In the genomic region with DNA sequence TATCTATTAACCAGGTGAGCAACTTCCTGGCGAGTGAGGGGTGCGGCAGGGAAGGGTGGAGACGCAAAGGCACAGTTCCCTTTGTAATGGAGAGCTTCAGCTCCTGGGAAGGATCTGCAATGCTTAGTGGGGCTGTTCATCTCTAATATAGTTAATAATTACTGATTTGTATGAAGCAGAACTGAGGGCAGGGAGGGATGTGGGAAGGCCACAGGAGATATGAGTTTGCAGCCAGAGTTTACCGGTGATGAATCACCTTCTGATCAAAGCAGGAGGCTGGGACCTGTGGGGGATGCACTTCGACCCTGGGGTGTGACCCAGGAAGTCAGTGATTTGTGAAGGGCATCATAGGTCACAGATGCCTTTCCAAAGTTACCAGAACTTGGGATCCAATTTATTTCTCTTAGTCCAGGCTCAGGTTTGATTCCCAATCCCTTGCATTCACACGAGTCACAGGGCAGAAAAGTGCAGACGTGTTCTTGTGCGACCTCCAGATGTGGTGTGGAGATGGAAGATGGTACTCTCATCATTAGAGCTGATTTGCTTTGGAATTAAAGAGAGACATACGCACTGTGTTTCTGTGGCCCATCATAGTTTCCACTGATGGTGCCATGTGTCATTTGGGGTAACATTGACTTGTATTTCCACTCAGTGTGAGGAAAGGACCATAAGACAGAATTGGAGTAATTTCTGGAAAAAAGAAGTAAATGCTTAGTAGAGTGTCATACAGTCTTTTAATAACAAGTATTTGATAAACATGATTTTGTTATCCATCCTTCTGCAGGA, we compare ENCODE assay signal across 11 cellular contexts. TPM values are rescaled to one million over a fixed set of nuclear protein-coding genes. Genes with fewer than 3 reads are reported as not detected.
DNase-seq lines count a peak whose midpoint lies in the region; ATAC-seq and TF ChIP-seq lines count a peak whose summit lies in the region.
"Had no signal": no experiment of that assay in that cellular context is flagged by ENCODE, and none has a peak within 500 bp of the region (broad histone marks: within the 10 kb centered on the region; RNA-seq: fewer than 3 reads in every experiment).

No MANE protein-coding gene starts in this region.

- H3K36me3 ChIP-seq in Caco-2 (ENCODE audit: control insufficient read depth, insufficient read depth, low read length), result peaks cover 1% of the 10 kb centered on the region; the same call in 1 of the 2 replicates
- no peaks in the 10 kb centered on the region for H3K36me3 ChIP-seq in adrenal gland (replicated peaks in 1 of 2)
- H3K36me3 ChIP-seq in thyroid gland, result no peaks in the 10 kb centered on the region
- no peaks in the 10 kb centered on the region for H3K36me3 ChIP-seq in MG63

- H3K9me3 ChIP-seq in Caco-2 (no peaks in the 10 kb centered on the region), adrenal gland (replicated peaks in 1 of 3) (no peaks in the 10 kb centered on the region), thyroid gland (no peaks in the 10 kb centered on the region), MG63 (no peaks in the 10 kb centered on the region)

- TF ChIP-seq CTCF in Caco-2 (IDR thresholded peaks at IDR 0.05; ENCODE audit: insufficient read depth in 1 of 2, low read depth in 1 of 2, low read length in 1 of 2, severe bottlenecking in 1 of 2, unreplicated experiment in 1 of 2), result no peak
- TF ChIP-seq CTCF in adrenal gland (IDR thresholded peaks at IDR 0.05), result no peak
- no peak for TF ChIP-seq CTCF in thyroid gland (IDR thresholded peaks at IDR 0.05)

- ATAC-seq in GM21447 (IDR thresholded peaks at IDR 0.05; ENCODE audit: unreplicated experiment), result peak; percentile 40

- CTCF ChIA-PET in Caco-2 (lab: Charles Lee), result interaction anchor here (0.8 kb wide), 1 partner anchor 113 kb away, joined by 4 read pairs; no protein-coding TSS in a partner anchor

- H3K9me3 Mint-ChIP-seq in Caco-2 (ENCODE audit: unreplicated experiment), result no peaks in the 10 kb centered on the region

- H3K4me1 ChIP-seq in Caco-2, result peaks cover 73% of the 10 kb centered on the region
- peaks cover 4 to 44% of the 10 kb centered on the region in 2 donors for H3K4me1 ChIP-seq in adrenal gland (replicated peaks in 1 of 2)
- peaks cover 26 to 38% of the 10 kb centered on the region in 2 donors for H3K4me1 ChIP-seq in thyroid gland

- no TSS peak for BruUV-seq in Caco-2 (replicated peaks; lab: Mats Ljungman, UMichigan)

- H3K27me3 ChIP-seq in Caco-2 (replicated peaks; ENCODE audit: control insufficient read depth, insufficient read depth, low read length), result no peaks in the 10 kb centered on the region
- no peaks in the 10 kb centered on the region for H3K27me3 ChIP-seq in adrenal gland
- no peaks in the 10 kb centered on the region for H3K27me3 ChIP-seq in thyroid gland
- no peaks in the 10 kb centered on the region for H3K27me3 ChIP-seq in MG63

- no peaks in the 10 kb centered on the region for H3K27me3 Mint-ChIP-seq in Caco-2 (ENCODE audit: insufficient read depth, unreplicated experiment)

- TF ChIP-seq POLR2A in adrenal gland (IDR thresholded peaks at IDR 0.05), result no peak
- no peak for TF ChIP-seq POLR2A in thyroid gland (IDR thresholded peaks at IDR 0.05)

- H3K4me3 Mint-ChIP-seq in Caco-2 (ENCODE audit: unreplicated experiment), result peak overlapping the region; percentile 56

- intact Hi-C loops in Caco-2 (cut with micrococcal nuclease; ENCODE audit: unreplicated experiment) (loop anchor here (1.0 kb wide), 4 partner anchors 9 to 58 kb away; no protein-coding TSS in a partner anchor), adrenal gland (cut with DNase I) (loop anchor here in 1 of 2 donors (10.0 kb wide), 1 partner anchor 53 kb away; a partner anchor contains a TSS), thyroid gland (cut with DNase I) (no loop called here)

- peak overlapping the region; percentile 88 for H3K27ac Mint-ChIP-seq in Caco-2 (ENCODE audit: unreplicated experiment)

- peak; percentile 76 to 87 for DNase-seq in Caco-2
- peak; percentile 98 for DNase-seq in SW480 (ENCODE audit: low spot score)
- peak; percentile 76 for DNase-seq in mucosa of gallbladder (ENCODE audit: low spot score)
- DNase-seq in adrenal gland, result no peak
- DNase-seq in T-helper 9 cell, result no peak
- no peak for DNase-seq in thyroid gland
- DNase-seq in MG63, result no peak
- DNase-seq: DMS79, NCI-H526, retina had no signal

- H3K36me3 Mint-ChIP-seq in Caco-2 (ENCODE audit: insufficient read depth, unreplicated experiment), result peaks cover 27% of the 10 kb centered on the region

- H3K4me3 ChIP-seq in Caco-2 (ENCODE audit: low read depth, low read length) (no peak overlapping the region), adrenal gland (no peak overlapping the region), thyroid gland (replicated peaks in 1 of 3) (no peak overlapping the region), MG63 (no peak overlapping the region)

- peaks cover 63% of the 10 kb centered on the region for H3K4me1 Mint-ChIP-seq in Caco-2 (ENCODE audit: low read depth, unreplicated experiment)

- POLR2A ChIA-PET in Caco-2 (lab: Charles Lee), result interaction anchor here (0.6 kb wide), 1 partner anchor 1431 kb away, joined by 3 read pairs; no protein-coding TSS in a partner anchor

- H3K27ac ChIP-seq in adrenal gland (no peak overlapping the region), thyroid gland (no peak overlapping the region)

- 65 to 81% (median 69%) methylated on average over 8 to 9 of the region's 9 CpGs for WGBS in adrenal gland, 4 donors
- WGBS in thyroid gland, 2 donors, result 77 to 85% methylated on average over 9 of the region's 9 CpGs

RNA-seq across cellular contexts. Expression of a gene that starts 55.0 kb away (rescaled TPM):
- 27.0 and 30.7 TPM in 2 replicates for total RNA-seq in Caco-2 (2022)
- total RNA-seq in mucosa of gallbladder, result 35.6 TPM
- total RNA-seq in adrenal gland, result 10 to 100 TPM in 4 of 8 donors, 1 to 10 TPM in 4; 4.1 to 13.6 (median 9.7) TPM
- 1 to 10 TPM; 2.8 to 6.4 (median 3.8) TPM for polyA plus RNA-seq in adrenal gland
- 10 to 100 TPM; 13.5 to 19.3 (median 15.9) TPM for total RNA-seq in thyroid gland
- 3.6 and 4.6 TPM in 2 replicates for total RNA-seq in MG63 (2014; rRNA removed; shearing (Covaris generic); ENCODE audit: low replicate concordance)

Comparison
In these comparisons a context has a peak if more than half of its experiments do, and no peak if none do; other contexts are left out.
1. DNase-seq: peak in Caco-2 (2 of 2), SW480 (single experiment) and mucosa of gallbladder (single experiment); none in adrenal gland (0 of 7), T-helper 9 cell (single experiment), thyroid gland (0 of 2) and MG63 (single experiment).